ENCODE assay signal across 17 cellular contexts in genomic region chr3:101036676-101037075, GRCh38. TPM values are rescaled to one million over a fixed set of nuclear protein-coding genes. Genes with fewer than 3 reads are reported as not detected.
DNase-seq lines count a peak whose midpoint lies in the region; ATAC-seq and TF ChIP-seq lines count a peak whose summit lies in the region.
"Had no signal": no experiment of that assay in that cellular context is flagged by ENCODE, and none has a peak within 500 bp of the region (broad histone marks: within the 10 kb centered on the region; RNA-seq: fewer than 3 reads in every experiment).

No MANE protein-coding gene starts in this region.

- no peaks in the 10 kb centered on the region for H3K9me2 ChIP-seq in hepatocyte (replicated peaks; ENCODE audit: insufficient read depth)

- no peaks in the 10 kb centered on the region for H4K20me1 ChIP-seq in hepatocyte (ENCODE audit: insufficient read depth, poor library complexity, severe bottlenecking)

- DNase-seq in HCEC 1CT (peak; percentile 33), body of pancreas (no peak), hepatocyte (ENCODE audit: low spot score) (no peak), renal cortical epithelial cell (ENCODE audit: low read depth) (peak; percentile 73), posterior vena cava (ENCODE audit: low spot score) (no peak), NCI-H510A treated with DMSO at 0.1 percent for 48 hours (lab: John Stamatoyannopoulos, UW) (no peak)
- no peak for DNase-seq in activated CD4-positive, alpha-beta T cell treated with anti-CD3 and anti-CD28 coated beads for 4 hours
- DNase-seq: activated CD4-positive, alpha-beta T cell treated with anti-CD3 and anti-CD28 coated beads, Interleukin-2, amount 10 ng/mL, durations not matched to agents 7 days and 5 days; activated naive CD4-positive, alpha-beta T cell treated with anti-CD3 and anti-CD28 coated beads, Interleukin-2, amount 10 ng/mL, durations not matched to agents 7 days and 5 days; dorsolateral prefrontal cortex; heart left ventricle; NCI-H2029; NCI-H524; right lobe of liver had no signal

- H3K79me2 ChIP-seq in hepatocyte, result no peaks in the 10 kb centered on the region

- H3K36me3 ChIP-seq in body of pancreas (replicated peaks in 1 of 2; ENCODE audit: insufficient read depth in 1 of 2, low read depth in 2 of 2) (no peaks in the 10 kb centered on the region), hepatocyte (replicated peaks; ENCODE audit: insufficient read depth, low read depth) (no peaks in the 10 kb centered on the region)
- H3K36me3 ChIP-seq: esophagus muscularis mucosa, heart left ventricle, right lobe of liver had no signal

- H3K4me2 ChIP-seq in hepatocyte, result no peak overlapping the region

- no peak for TF ChIP-seq CTCF in body of pancreas (IDR thresholded peaks at IDR 0.05)
- TF ChIP-seq CTCF in hepatocyte (IDR thresholded peaks at IDR 0.05; ENCODE audit: poor library complexity), result no peak

- H3K4me3 ChIP-seq in body of pancreas (no peak overlapping the region), hepatocyte (no peak overlapping the region)
- H3K4me3 ChIP-seq: dorsolateral prefrontal cortex, esophagus muscularis mucosa, heart left ventricle, right lobe of liver had no signal

- no peak overlapping the region for H2AFZ ChIP-seq in hepatocyte

- H3K27me3 ChIP-seq in body of pancreas (no peaks in the 10 kb centered on the region), hepatocyte (no peaks in the 10 kb centered on the region)
- H3K27me3 ChIP-seq: dorsolateral prefrontal cortex, esophagus muscularis mucosa, heart left ventricle, right lobe of liver had no signal

- H3K4me1 ChIP-seq in body of pancreas, result peaks cover 9% of the 10 kb centered on the region
- H3K4me1 ChIP-seq in hepatocyte (ENCODE audit: insufficient read depth), result peaks cover 10% of the 10 kb centered on the region
- H3K4me1 ChIP-seq: right lobe of liver had no signal

- H3K27ac ChIP-seq in body of pancreas (peak overlapping the region; percentile 28 to 63 (median 51)), hepatocyte (peak overlapping the region; percentile 62)
- H3K27ac ChIP-seq: dorsolateral prefrontal cortex, right lobe of liver had no signal

- TF ChIP-seq POLR2A in body of pancreas (IDR thresholded peaks at IDR 0.05), result no peak

- 69 to 71% methylated on average over 3 of the region's 3 CpGs for WGBS in body of pancreas, 2 donors
- WGBS in hepatocyte (ENCODE audit: low lambda C conversion rate, missing lambda C conversion rate), result 83% methylated on average over 3 of the region's 3 CpGs

- no peaks in the 10 kb centered on the region for H3K9me3 ChIP-seq in body of pancreas
- H3K9me3 ChIP-seq in hepatocyte (ENCODE audit: low read depth), result no peaks in the 10 kb centered on the region
- H3K9me3 ChIP-seq: right lobe of liver had no signal

- intact Hi-C loops in body of pancreas (cut with DNase I) (no loop called here), posterior vena cava (cut with DNase I) (no loop called here)

- no peak for ATAC-seq in body of pancreas
- no peak for ATAC-seq in HG03159 (IDR thresholded peaks at IDR 0.05; ENCODE audit: unreplicated experiment)

RNA-seq across cellular contexts. Expression of gene ABI3BP, which starts 43.5 kb away (rescaled TPM):
- total RNA-seq in body of pancreas (10 to 100 TPM in 1 of 2 donors, 1 to 10 TPM in 1; 9.3 to 19.8 TPM), hepatocyte (10.4 and 15.0 TPM in 2 replicates), renal cortical epithelial cell (0.69 and 52.6 TPM in 2 replicates), posterior vena cava (100 to 1,000 TPM; 243 to 470 TPM)
- 12.9 and 18.6 TPM in 2 replicates for polyA plus RNA-seq in hepatocyte
- total RNA-seq: activated CD4-positive, alpha-beta T cell treated with anti-CD3 and anti-CD28 coated beads, Interleukin-2, amount 10 ng/mL, durations not matched to agents 7 days and 5 days; HepG2 had no signal
- polyA plus RNA-seq: HepG2 had no signal

Comparison
In these comparisons a context has a peak if more than half of its experiments do, and no peak if none do; other contexts are left out.
1. DNase-seq: peak in HCEC 1CT (single experiment) and renal cortical epithelial cell (single experiment); none in body of pancreas (0 of 4), hepatocyte (single experiment), posterior vena cava (single experiment), activated CD4-positive, alpha-beta T cell treated with anti-CD3 and anti-CD28 coated beads for 4 hours (0 of 2) and NCI-H510A treated with DMSO at 0.1 percent for 48 hours (single experiment).